7 cellular contexts compared by ENCODE assay signal in the genomic region with DNA sequence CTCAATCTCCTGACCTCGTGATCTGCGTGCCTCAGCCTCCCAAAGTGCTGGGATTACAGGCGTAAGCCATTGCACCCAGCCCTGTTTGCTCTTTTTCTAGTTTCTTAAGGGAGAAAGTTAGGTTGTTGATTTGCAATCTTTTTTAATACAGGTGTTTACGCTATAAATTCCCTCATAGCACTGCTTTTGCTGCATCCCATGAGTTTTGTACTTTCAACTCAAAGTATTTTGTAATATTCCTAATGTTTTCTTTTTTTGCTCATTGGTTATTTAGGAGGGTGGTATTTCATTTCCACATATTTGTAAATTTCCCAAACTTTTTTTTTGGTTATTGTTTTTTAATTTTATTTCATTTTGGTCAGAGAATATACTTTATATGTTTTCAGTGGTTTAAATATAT.
"Had no signal": no experiment of that assay in that cellular context is flagged by ENCODE, and none has a peak within 500 bp of the region (broad histone marks: within the 10 kb centered on the region; RNA-seq: fewer than 3 reads in every experiment).

No MANE protein-coding gene starts in this region.

- H3K27ac Mint-ChIP-seq: IgD-negative memory B cell had no signal

- FAIRE-seq: HTR-8/SVneo, K562 had no signal

- H3K9me3 Mint-ChIP-seq: IgD-negative memory B cell had no signal

- DNase-seq: IMR-90, KBM-7, KG1 had no signal

- H3K4me3 ChIP-seq: K562 had no signal

- H3K27ac ChIP-seq: HL-60 had no signal

- H3K4me3 Mint-ChIP-seq: IgD-negative memory B cell had no signal

- ATAC-seq: K562 had no signal

- H3K27me3 Mint-ChIP-seq: IgD-negative memory B cell had no signal
